Comparison of ENCODE assay signal across 24 cellular contexts in the genomic region with DNA sequence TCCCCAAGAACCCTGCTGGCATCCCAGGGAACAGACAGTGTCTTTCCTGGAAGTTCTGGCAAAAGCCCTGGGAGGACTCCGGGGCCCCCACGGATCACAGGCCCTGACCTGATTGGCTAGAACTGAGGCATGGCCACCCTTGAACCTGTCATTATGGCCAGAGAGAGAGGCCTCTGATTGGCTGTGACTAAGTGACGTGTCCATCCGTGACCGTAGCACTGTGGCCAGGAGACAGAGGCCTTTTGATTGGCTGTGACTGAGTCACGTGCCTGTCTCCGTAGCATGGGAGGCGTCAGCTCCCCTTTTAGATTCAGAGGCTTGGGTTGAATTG.
A peak's percentile ranks its signal among the peaks of the same experiment; 100 is the strongest.
DNase-seq lines count a peak whose midpoint lies in the region; ATAC-seq, FAIRE-seq and TF ChIP-seq lines count a peak whose summit lies in the region.
"Had no signal": no experiment of that assay in that cellular context is flagged by ENCODE, and none has a peak within 500 bp of the region (broad histone marks: within the 10 kb centered on the region; RNA-seq: fewer than 3 reads in every experiment).

No MANE protein-coding gene starts in this region.

- H3K36me3 ChIP-seq in astrocyte (ENCODE audit: insufficient read depth, low read length) (no peaks in the 10 kb centered on the region), osteoblast (ENCODE audit: insufficient read depth, low read length) (no peaks in the 10 kb centered on the region), SK-N-SH (replicated peaks in 1 of 2; ENCODE audit: control insufficient read depth in 1 of 2, insufficient read depth in 2 of 2, low read length in 1 of 2) (no peaks in the 10 kb centered on the region)
- H3K36me3 ChIP-seq: neutrophil had no signal

- TF ChIP-seq RAD21 in SK-N-SH (IDR thresholded peaks at IDR 0.05; ENCODE audit: low read length) = no peak

- H3K9me3 Mint-ChIP-seq in astrocyte (ENCODE audit: unreplicated experiment) = peaks cover 4% of the 10 kb centered on the region
- H3K9me3 Mint-ChIP-seq: activated naive CD8-positive, alpha-beta T cell treated with anti-CD3 and anti-CD28 coated beads, Interleukin-2, amount 50 U/mL, for 24 hours; activated T-helper 1 cell treated with anti-CD3 and anti-CD28 coated beads, Interleukin-12 subunit alpha, Interleukin-12 subunit beta, Interleukin-2, Interleukin-4 antibody, amounts not matched to agents 30 ng/mL and 10 ng/mL and 1 ng/mL, durations not matched to agents 14 hours and 24 hours and 36 hours; CD8-positive, alpha-beta T cell had no signal

- no peak overlapping the region for H3K9ac ChIP-seq in astrocyte (ENCODE audit: low read length)
- H3K9ac ChIP-seq in SK-N-SH = no peak overlapping the region
- H3K9ac ChIP-seq: KMS-11 had no signal

- POLR2A ChIA-PET in SK-N-SH (lab: Yijun Ruan, JAX) = no interaction called here

- TF ChIP-seq CTCF in astrocyte (IDR thresholded peaks at IDR 0.05; ENCODE audit: insufficient read depth, low read depth, low read length) (no peak), osteoblast (IDR thresholded peaks at IDR 0.05; ENCODE audit: extremely low read depth, low read depth, low read length) (no peak), SK-N-SH (IDR thresholded peaks at IDR 0.05) (no peak)

- no peaks in the 10 kb centered on the region for H3K4me1 ChIP-seq in astrocyte (ENCODE audit: insufficient read depth, low read length)
- peaks cover 9% of the 10 kb centered on the region for H3K4me1 ChIP-seq in osteoblast (ENCODE audit: insufficient read depth, low read length)
- H3K4me1 ChIP-seq in SK-N-SH (ENCODE audit: control insufficient read depth in 1 of 2, insufficient read depth in 2 of 2, low read depth in 1 of 2, low read length in 1 of 2) = peaks cover 0 to 36% of the 10 kb centered on the region in 2 experiments; a peak in 1 of 4 replicates

- H3K27ac ChIP-seq in astrocyte (ENCODE audit: low read depth, low read length) = no peak overlapping the region
- no peak overlapping the region for H3K27ac ChIP-seq in osteoblast (ENCODE audit: low read depth, low read length)
- H3K27ac ChIP-seq in SK-N-SH (ENCODE audit: low read depth in 2 of 2, low read length in 1 of 2) = no peak overlapping the region
- H3K27ac ChIP-seq: KMS-11, neutrophil, skin epidermis, VCaP had no signal

- H3K9me3 ChIP-seq in astrocyte (ENCODE audit: insufficient read depth, low read depth, low read length) (no peaks in the 10 kb centered on the region), osteoblast (ENCODE audit: low read depth, low read length) (no peaks in the 10 kb centered on the region), SK-N-SH (no peaks in the 10 kb centered on the region)
- H3K9me3 ChIP-seq: neutrophil had no signal

- H3K4me2 ChIP-seq in astrocyte (ENCODE audit: low read length) (peak overlapping the region; percentile 46), osteoblast (ENCODE audit: insufficient read depth, low read length) (peak overlapping the region; percentile 44), SK-N-SH (no peak overlapping the region)
- H3K4me2 ChIP-seq: KMS-11 had no signal

- no peak for TF ChIP-seq EP300 in SK-N-SH (IDR thresholded peaks at IDR 0.05; ENCODE audit: borderline replicate concordance in 1 of 2, low read depth in 1 of 2, low read length in 1 of 2)

- intact Hi-C loops in left cardiac atrium (cut with DNase I) = no loop called here

- peaks cover 16% of the 10 kb centered on the region for H4K20me1 ChIP-seq in astrocyte (ENCODE audit: insufficient read depth, low read length)
- H4K20me1 ChIP-seq in osteoblast (ENCODE audit: insufficient read depth, low read length) = peaks cover 4% of the 10 kb centered on the region
- no peaks in the 10 kb centered on the region for H4K20me1 ChIP-seq in SK-N-SH (ENCODE audit: insufficient read depth)

- ATAC-seq in left cardiac atrium = peak; percentile 76 to 84
- no peak for ATAC-seq in GM21360 (IDR thresholded peaks at IDR 0.05; ENCODE audit: unreplicated experiment)
- no peak for ATAC-seq in HG02938 (IDR thresholded peaks at IDR 0.05; ENCODE audit: unreplicated experiment)
- ATAC-seq: activated CD8-positive, alpha-beta T cell treated with anti-CD3 and anti-CD28 coated beads, Interleukin-2, amount 10 ng/mL, durations not matched to agents 7 days and 5 days; activated naive CD8-positive, alpha-beta T cell treated with anti-CD3 and anti-CD28 coated beads, Interleukin-2, amount 50 U/mL, for 24 hours; CD8-positive, alpha-beta T cell had no signal

- FAIRE-seq in astrocyte (lab: Jason Lieb, UNC) = no peak
- FAIRE-seq: frontal cortex, H1, islet of Langerhans had no signal

- no peaks in the 10 kb centered on the region for H3K79me2 ChIP-seq in astrocyte (ENCODE audit: insufficient read depth, low read length)
- H3K79me2 ChIP-seq in osteoblast (ENCODE audit: insufficient read depth, low read length) = no peaks in the 10 kb centered on the region
- no peaks in the 10 kb centered on the region for H3K79me2 ChIP-seq in SK-N-SH (ENCODE audit: insufficient read depth)

- H3K36me3 Mint-ChIP-seq in astrocyte (ENCODE audit: low read depth, unreplicated experiment) = peaks cover 3% of the 10 kb centered on the region

- peaks cover 8% of the 10 kb centered on the region for H3K4me1 Mint-ChIP-seq in astrocyte (ENCODE audit: low read depth, unreplicated experiment)

- no peak overlapping the region for H2AFZ ChIP-seq in astrocyte (ENCODE audit: low read depth, low read length)
- no peak overlapping the region for H2AFZ ChIP-seq in osteoblast (ENCODE audit: low read length)
- no peak overlapping the region for H2AFZ ChIP-seq in SK-N-SH (ENCODE audit: low read depth)

- H3K4me3 Mint-ChIP-seq in astrocyte (ENCODE audit: unreplicated experiment) = no peak overlapping the region
- H3K4me3 Mint-ChIP-seq: activated CD8-positive, alpha-beta T cell treated with anti-CD3 and anti-CD28 coated beads, Interleukin-2, amount 10 ng/mL, durations not matched to agents 7 days and 5 days; activated naive CD8-positive, alpha-beta T cell treated with anti-CD3 and anti-CD28 coated beads, Interleukin-2, amount 50 U/mL, for 24 hours; activated T-helper 1 cell treated with anti-CD3 and anti-CD28 coated beads, Interleukin-12 subunit alpha, Interleukin-12 subunit beta, Interleukin-2, Interleukin-4 antibody, amounts not matched to agents 30 ng/mL and 10 ng/mL and 1 ng/mL, durations not matched to agents 14 hours and 24 hours and 36 hours; CD8-positive, alpha-beta T cell had no signal

- peaks cover 5% of the 10 kb centered on the region for H3K27me3 Mint-ChIP-seq in astrocyte (ENCODE audit: low read depth, unreplicated experiment)
- H3K27me3 Mint-ChIP-seq: activated naive CD8-positive, alpha-beta T cell treated with anti-CD3 and anti-CD28 coated beads, Interleukin-2, amount 50 U/mL, for 24 hours had no signal

- DNase-seq in A172 (ENCODE audit: low spot score) (peak; percentile 69), astrocyte (ENCODE audit: low read depth) (peak; percentile 33), left cardiac atrium (peak; percentile 43), osteoblast (ENCODE audit: insufficient read length, low spot score, missing footprints) (no peak), SK-N-SH (no peak), EL (no peak)
- DNase-seq: ACHN; activated CD8-positive, alpha-beta T cell treated with anti-CD3 and anti-CD28 coated beads, Interleukin-2, amount 10 ng/mL, durations not matched to agents 7 days and 5 days; activated naive CD8-positive, alpha-beta T cell treated with anti-CD3 and anti-CD28 coated beads, Interleukin-2, amount 50 U/mL, for 24 hours; CD8-positive, alpha-beta T cell; NCI-H1417 treated with DMSO at 0.1 percent for 48 hours; NCI-H226; NK-92 treated with Interleukin-12 subunit alpha and Interleukin-12 subunit beta, amount 100 ng/mL, for 24 hours; T-helper 1 cell had no signal

- H3K27me3 ChIP-seq in astrocyte (ENCODE audit: insufficient read depth, low read length) = no peaks in the 10 kb centered on the region
- no peaks in the 10 kb centered on the region for H3K27me3 ChIP-seq in osteoblast (ENCODE audit: insufficient read depth, low read length)
- H3K27me3 ChIP-seq in SK-N-SH (ENCODE audit: insufficient read depth) = no peaks in the 10 kb centered on the region
- H3K27me3 ChIP-seq: neutrophil had no signal

- CTCF ChIA-PET in SK-N-SH (lab: Yijun Ruan, JAX) = no interaction called here

- H3F3A ChIP-seq in SK-N-SH (replicated peaks; ENCODE audit: insufficient read depth) = no peaks in the 10 kb centered on the region

- no peak overlapping the region for H3K4me3 ChIP-seq in astrocyte (ENCODE audit: insufficient read depth, low read depth, low read length)
- peak overlapping the region; percentile 33 for H3K4me3 ChIP-seq in osteoblast (ENCODE audit: insufficient read depth, low read length)
- H3K4me3 ChIP-seq in SK-N-SH (ENCODE audit: low read depth in 2 of 2, low read length in 1 of 2) = no peak overlapping the region
- H3K4me3 ChIP-seq: skin epidermis had no signal

- no peaks in the 10 kb centered on the region for H3K9me2 ChIP-seq in SK-N-SH

- H3K27ac Mint-ChIP-seq in astrocyte (ENCODE audit: unreplicated experiment) = no peak overlapping the region
- H3K27ac Mint-ChIP-seq: activated CD8-positive, alpha-beta T cell treated with anti-CD3 and anti-CD28 coated beads, Interleukin-2, amount 10 ng/mL, durations not matched to agents 7 days and 5 days; activated naive CD8-positive, alpha-beta T cell treated with anti-CD3 and anti-CD28 coated beads, Interleukin-2, amount 50 U/mL, for 24 hours; activated T-helper 1 cell treated with anti-CD3 and anti-CD28 coated beads, Interleukin-12 subunit alpha, Interleukin-12 subunit beta, Interleukin-2, Interleukin-4 antibody, amounts not matched to agents 30 ng/mL and 10 ng/mL and 1 ng/mL, durations not matched to agents 14 hours and 24 hours and 36 hours; CD8-positive, alpha-beta T cell had no signal

- 100% methylated on average over 1 of the region's 8 CpGs for WGBS in SK-N-SH (ENCODE audit: low lambda C conversion rate)

TF ChIP-seq in SK-N-SH, 30 proteins besides CTCF, POLR2A, EP300 and RAD21 (continues in another document):
- no peak for TF ChIP-seq TCF12 (IDR thresholded peaks at IDR 0.05)
- TF ChIP-seq NFIC (IDR thresholded peaks at IDR 0.05; ENCODE audit: borderline replicate concordance) = no peak
- TF ChIP-seq FOXJ3 (CRISPR knock-in tag; IDR thresholded peaks at IDR 0.05) = no peak

Comparison
In these comparisons a context has a peak if more than half of its experiments do, and no peak if none do; other contexts are left out.
1. DNase-seq: peak in A172 (single experiment), astrocyte (single experiment) and left cardiac atrium (single experiment); none in osteoblast (single experiment), SK-N-SH (single experiment) and EL (single experiment).
2. ATAC-seq: peak in left cardiac atrium (2 of 2); none in GM21360 (single experiment) and HG02938 (single experiment).